Comparison of ENCODE assay signal across 8 cellular contexts in the genomic region with DNA sequence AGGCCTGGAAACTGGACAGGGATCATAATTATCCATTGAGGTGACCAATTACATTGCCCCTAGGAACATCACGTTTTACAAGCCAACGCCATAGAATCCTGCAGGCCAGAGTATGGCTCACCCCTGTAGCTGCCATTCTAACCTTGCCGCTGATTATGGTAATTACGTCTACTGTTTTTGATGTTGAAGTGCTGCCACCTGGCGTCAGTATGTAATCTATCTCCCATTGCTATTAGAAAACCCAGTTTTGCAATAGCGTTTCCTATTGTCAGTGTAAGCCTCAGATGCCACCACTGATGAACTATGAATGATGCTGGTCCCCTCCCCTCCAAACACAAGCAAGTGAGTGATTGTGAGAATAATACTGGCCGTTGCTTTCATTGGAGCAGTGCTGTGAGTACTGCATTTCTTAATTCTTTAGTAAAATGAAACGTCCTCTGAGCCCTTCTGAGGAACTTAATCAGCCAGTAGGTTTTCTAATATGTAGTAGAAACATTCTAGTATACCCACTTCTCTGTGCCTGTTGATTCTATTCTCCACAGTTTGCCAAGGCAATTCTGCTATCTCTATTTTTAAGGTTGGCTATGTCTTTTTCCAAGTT.
DNase-seq lines count a peak whose midpoint lies in the region; ATAC-seq and TF ChIP-seq lines count a peak whose summit lies in the region.

No MANE protein-coding gene starts in this region.

- intact Hi-C loops in dorsolateral prefrontal cortex (cut with DNase I) = loop anchor here (2.0 to 10.0 kb wide), 5 partner anchors 71 to 681 kb away; no protein-coding TSS in a partner anchor
- intact Hi-C loops in testis (cut with DNase I; ENCODE audit: low total_unique reads) = loop anchor here (5.0 kb wide), 1 partner anchor 678 kb away; no protein-coding TSS in a partner anchor

- H3K4ac ChIP-seq in mesenchymal stem cell (ENCODE audit: low read depth in 1 of 2, low read length in 2 of 2) = no peak overlapping the region

- peak overlapping the region in 7 of 59 donors; percentile 12 to 44 (median 28) for H3K27ac ChIP-seq in dorsolateral prefrontal cortex
- H3K27ac ChIP-seq in mesenchymal stem cell (ENCODE audit: low read length, poor library complexity, severe bottlenecking) = no peak overlapping the region
- no peak overlapping the region for H3K27ac ChIP-seq in testis

- H3K36me3 ChIP-seq in mesenchymal stem cell (ENCODE audit: control insufficient read depth in 1 of 2, insufficient read depth in 2 of 2, low read depth in 1 of 2, low read length in 2 of 2) = no peaks in the 10 kb centered on the region
- H3K36me3 ChIP-seq in testis (ENCODE audit: low read depth, missing control alignments) = no peaks in the 10 kb centered on the region

- no peak overlapping the region for H3K14ac ChIP-seq in mesenchymal stem cell (ENCODE audit: low read length in 2 of 2)

- H2BK120ac ChIP-seq in mesenchymal stem cell (ENCODE audit: low read depth, low read length) = no peak overlapping the region

- H3K27me3 ChIP-seq in dorsolateral prefrontal cortex = peaks cover 0 to 4% (median 0%) of the 10 kb centered on the region in 45 donors
- H3K27me3 ChIP-seq in mesenchymal stem cell (ENCODE audit: control insufficient read depth in 1 of 2, insufficient read depth in 1 of 2, low read length in 2 of 2) = peaks cover 0 to 8% of the 10 kb centered on the region in 2 experiments
- no peaks in the 10 kb centered on the region for H3K27me3 ChIP-seq in testis

- H3K4me2 ChIP-seq in mesenchymal stem cell (ENCODE audit: low read length, poor library complexity, severe bottlenecking) = no peak overlapping the region

- TF ChIP-seq CTCF in AG10803 (conservative IDR thresholded peaks at IDR 0.05; ENCODE audit: low read length) = peak; percentile 67
- TF ChIP-seq CTCF in dorsolateral prefrontal cortex (IDR thresholded peaks at IDR 0.05 in 54 of 56, conservative IDR thresholded peaks at IDR 0.05 in 2 of 56; ENCODE audit: low read depth in 1 of 56, partially characterized antibody in 56 of 56) = peak; percentile 39 to 91 (median 81)
- TF ChIP-seq CTCF in testis (IDR thresholded peaks at IDR 0.05) = peak; percentile 34 to 56 (median 55)

- WGBS in mesenchymal stem cell = 6% methylated on average over 6 of the region's 8 CpGs
- 12 to 16% methylated on average over 8 of the region's 8 CpGs for WGBS in testis, 2 donors

- H2BK5ac ChIP-seq in mesenchymal stem cell (ENCODE audit: low read depth, low read length, poor library complexity, severe bottlenecking) = no peak overlapping the region

- H3K4me3 ChIP-seq in AG10803 (ENCODE audit: low read length) = no peak overlapping the region
- H3K4me3 ChIP-seq in dorsolateral prefrontal cortex = peak overlapping the region in 5 of 59 donors; percentile 3 to 11 (median 4)
- H3K4me3 ChIP-seq in mesenchymal stem cell (ENCODE audit: insufficient read depth in 1 of 2, low read depth in 1 of 2, low read length in 2 of 2) = no peak overlapping the region
- no peak overlapping the region for H3K4me3 ChIP-seq in testis

- peak; percentile 59 for DNase-seq in AG10803 (ENCODE audit: low read depth)
- peak; percentile 37 for DNase-seq in NCI-H1105 (lab: John Stamatoyannopoulos, UW)
- DNase-seq in SW480 (ENCODE audit: low spot score) = peak; percentile 78
- peak in 8 of 10 donors; percentile 41 to 87 (median 58) for DNase-seq in dorsolateral prefrontal cortex
- peak; percentile 47 for DNase-seq in mesenchymal stem cell
- peak; percentile 78 for DNase-seq in testis

- no peaks in the 10 kb centered on the region for H3K79me1 ChIP-seq in mesenchymal stem cell (replicated peaks; ENCODE audit: low read length, poor library complexity, severe bottlenecking)

- H2AK5ac ChIP-seq in mesenchymal stem cell (ENCODE audit: low read length, severe bottlenecking) = no peak overlapping the region

- no peaks in the 10 kb centered on the region for H3K9me3 ChIP-seq in mesenchymal stem cell (ENCODE audit: control insufficient read depth, low read length)
- H3K9me3 ChIP-seq in testis = no peaks in the 10 kb centered on the region

- H3K4me1 ChIP-seq in mesenchymal stem cell (ENCODE audit: control insufficient read depth, insufficient read depth, low read depth, low read length) = no peaks in the 10 kb centered on the region
- H3K4me1 ChIP-seq in testis = no peaks in the 10 kb centered on the region

- no peak overlapping the region for H3K18ac ChIP-seq in mesenchymal stem cell (ENCODE audit: low read depth in 1 of 2, low read length in 2 of 2)

- H3K9ac ChIP-seq in mesenchymal stem cell (ENCODE audit: low read length) = no peak overlapping the region

- no peak overlapping the region for H4K91ac ChIP-seq in mesenchymal stem cell (ENCODE audit: low read length)

- no peak overlapping the region for H2AFZ ChIP-seq in mesenchymal stem cell (ENCODE audit: low read depth, low read length)

- H3K23ac ChIP-seq in mesenchymal stem cell (ENCODE audit: low read length in 2 of 2) = no peak overlapping the region

- TF ChIP-seq POLR2A in testis (IDR thresholded peaks at IDR 0.05) = no peak

- no peak overlapping the region for H2BK12ac ChIP-seq in mesenchymal stem cell (ENCODE audit: low read length in 2 of 2)

- ATAC-seq in GM18499 (IDR thresholded peaks at IDR 0.05; ENCODE audit: insufficient read depth, unreplicated experiment) (peak; percentile 84), HG02798 (IDR thresholded peaks at IDR 0.05; ENCODE audit: poor library complexity, unreplicated experiment) (peak; percentile 90)

- no peak overlapping the region for H4K8ac ChIP-seq in mesenchymal stem cell (ENCODE audit: low read length)

- no peak overlapping the region for H2BK15ac ChIP-seq in mesenchymal stem cell (ENCODE audit: low read depth, poor library complexity, severe bottlenecking)
